Comparison of ENCODE assay signal across 1 cellular context in genomic region chr5:644509-644908, GRCh38.
TF ChIP-seq lines count a peak whose summit lies in the region.

No MANE protein-coding gene starts in this region.

TF ChIP-seq in WTC11, 78 proteins besides CTCF, POLR2A, EP300 and RAD21 (continued from another document):
- no peak for TF ChIP-seq ZNF281 (CRISPR knock-in tag; IDR thresholded peaks at IDR 0.05)
